Comparison of ENCODE assay signal across 13 cellular contexts in genomic region chr12:41058266-41058665, GRCh38.
DNase-seq lines count a peak whose midpoint lies in the region; ATAC-seq and TF ChIP-seq lines count a peak whose summit lies in the region.
"Had no signal": no experiment of that assay in that cellular context is flagged by ENCODE, and none has a peak within 500 bp of the region (broad histone marks: within the 10 kb centered on the region; RNA-seq: fewer than 3 reads in every experiment).

No MANE protein-coding gene starts in this region.

- no peak overlapping the region for H3K56ac ChIP-seq in IMR-90 (ENCODE audit: extremely low read depth, insufficient read depth, low read length)

- H2AK5ac ChIP-seq in IMR-90 (ENCODE audit: low read depth, low read length) = no peak overlapping the region

- no peak for TF ChIP-seq RAD21 in IMR-90 (IDR thresholded peaks at IDR 0.05; ENCODE audit: low read length)

- no peak overlapping the region for H3K23ac ChIP-seq in IMR-90 (ENCODE audit: low read depth, low read length)

- no peak overlapping the region for H2AK9ac ChIP-seq in IMR-90 (replicated peaks; ENCODE audit: low read depth, low read length, poor library complexity)

- no peaks in the 10 kb centered on the region for H3K36me3 ChIP-seq in IMR-90 (ENCODE audit: control insufficient read depth, insufficient read depth, low read length)
- H3K36me3 ChIP-seq: BLaER1 treated with 17β-estradiol and CSF1 and Interleukin-3, amounts not matched to agents 10 nM and 100 nM had no signal

- peaks cover 4% of the 10 kb centered on the region for H3K4me1 ChIP-seq in IMR-90 (ENCODE audit: control insufficient read depth, insufficient read depth, low read length)
- H3K4me1 ChIP-seq: BLaER1 treated with 17β-estradiol and CSF1 and Interleukin-3, amounts not matched to agents 10 nM and 100 nM had no signal

- ATAC-seq in IMR-90 (ENCODE audit: low read depth) = peak; percentile 51; the same call in 1 of the 2 replicates

- H3K9me3 ChIP-seq in IMR-90 (ENCODE audit: control insufficient read depth, insufficient read depth, low read length) = no peaks in the 10 kb centered on the region
- H3K9me3 ChIP-seq: BLaER1 treated with 17β-estradiol and CSF1 and Interleukin-3, amounts not matched to agents 10 nM and 100 nM had no signal

- TF ChIP-seq POLR2A in IMR-90 (IDR thresholded peaks at IDR 0.05; ENCODE audit: low read depth, low read length) = no peak

- intact Hi-C loops in IMR-90 (cut with micrococcal nuclease) = loop anchor here (10.0 kb wide), 1 partner anchor 103 kb away; no protein-coding TSS in a partner anchor

- no peaks in the 10 kb centered on the region for H3K79me1 ChIP-seq in IMR-90 (ENCODE audit: low read depth in 1 of 2, low read length in 2 of 2)

- H3K18ac ChIP-seq in IMR-90 (ENCODE audit: low read depth, low read length) = peak overlapping the region; percentile 44; the same call in 1 of the 2 replicates

- TF ChIP-seq CTCF in IMR-90 (conservative IDR thresholded peaks at IDR 0.05; ENCODE audit: low read depth, low read length) (no peak), astrocyte of the spinal cord (IDR thresholded peaks at IDR 0.05; ENCODE audit: low read depth, low read length) (no peak)

- no peaks in the 10 kb centered on the region for H3K27me3 ChIP-seq in IMR-90 (ENCODE audit: control insufficient read depth, insufficient read depth, low read length)
- H3K27me3 ChIP-seq: BLaER1 treated with 17β-estradiol and CSF1 and Interleukin-3, amounts not matched to agents 10 nM and 100 nM had no signal

- in situ Hi-C loops in IMR-90 (cut with MboI; ENCODE audit: low sequenced_read_pairs) = no loop called here
- in situ Hi-C loops in astrocyte of the spinal cord (cut with HindIII; ENCODE audit: low sequenced_read_pairs) = no loop called here

- no peak overlapping the region for H3K27ac ChIP-seq in IMR-90 (ENCODE audit: insufficient read depth, low read length)
- H3K27ac ChIP-seq: BLaER1 treated with 17β-estradiol and CSF1 and Interleukin-3, amounts not matched to agents 10 nM and 100 nM had no signal

- POLR2A ChIA-PET in IMR-90 (lab: Charles Lee; ENCODE audit: unreplicated experiment) = no interaction called here
- POLR2A ChIA-PET in HEK293T (lab: Yijun Ruan, JAX) = no interaction called here

- H3K9me1 ChIP-seq in IMR-90 (ENCODE audit: insufficient read depth, low read length) = no peaks in the 10 kb centered on the region; the same call in 1 of the 2 replicates

- H4K20me1 ChIP-seq in IMR-90 (ENCODE audit: insufficient read depth, low read length) = no peaks in the 10 kb centered on the region
- H4K20me1 ChIP-seq: BLaER1 treated with 17β-estradiol and CSF1 and Interleukin-3, amounts not matched to agents 10 nM and 100 nM had no signal

- no TSS peak for BruUV-seq in IMR-90 (replicated peaks; lab: Mats Ljungman, UMichigan)

- CTCF ChIA-PET in IMR-90 (lab: Yijun Ruan, JAX) = no interaction called here
- CTCF ChIA-PET in HEK293T (lab: Yijun Ruan, JAX) = no interaction called here

- H3K14ac ChIP-seq in IMR-90 (replicated peaks; ENCODE audit: low read depth, low read length) = no peak overlapping the region

- H2BK5ac ChIP-seq in IMR-90 (ENCODE audit: low read depth, low read length, poor library complexity, severe bottlenecking) = no peak overlapping the region

- no peak overlapping the region for H2BK20ac ChIP-seq in IMR-90 (ENCODE audit: low read depth, low read length)

- H2BK120ac ChIP-seq in IMR-90 (ENCODE audit: low read depth, low read length) = no peak overlapping the region

- H2BK15ac ChIP-seq in IMR-90 (ENCODE audit: low read depth, low read length) = no peak overlapping the region

- H3K9ac ChIP-seq in IMR-90 (ENCODE audit: low read depth, low read length) = no peak overlapping the region
- H3K9ac ChIP-seq: BLaER1 treated with 17β-estradiol and CSF1 and Interleukin-3, amounts not matched to agents 10 nM and 100 nM had no signal

- H2AFZ ChIP-seq in IMR-90 (replicated peaks; ENCODE audit: low read length, poor library complexity) = no peak overlapping the region

- H4K8ac ChIP-seq in IMR-90 (ENCODE audit: low read depth in 2 of 2, low read length in 2 of 2) = no peak overlapping the region

- no peak overlapping the region for H4K5ac ChIP-seq in IMR-90 (ENCODE audit: low read depth, low read length)

- H3K4me2 ChIP-seq in IMR-90 (ENCODE audit: low read depth, low read length) = no peak overlapping the region
- H3K4me2 ChIP-seq: BLaER1 treated with 17β-estradiol and CSF1 and Interleukin-3, amounts not matched to agents 10 nM and 100 nM had no signal

- H3K4ac ChIP-seq in IMR-90 (ENCODE audit: low read depth, low read length) = no peak overlapping the region

- no peak overlapping the region for H4K91ac ChIP-seq in IMR-90 (ENCODE audit: insufficient read depth, low read depth, low read length)

- dilution Hi-C loops in IMR-90 (cut with HindIII; ENCODE audit: low sequenced_read_pairs, unreplicated experiment) = no loop called here

- H3K4me3 ChIP-seq in IMR-90 (ENCODE audit: insufficient read depth, low read depth, low read length) (no peak overlapping the region), astrocyte of the spinal cord (ENCODE audit: low read depth, low read length) (no peak overlapping the region)
- H3K4me3 ChIP-seq: BLaER1 treated with 17β-estradiol and CSF1 and Interleukin-3, amounts not matched to agents 10 nM and 100 nM had no signal

- DNase-seq in IMR-90 (peak; percentile 31), astrocyte of the spinal cord (ENCODE audit: low read depth, low spot score) (peak; percentile 9), fibroblast of peridontal ligament (ENCODE audit: extremely low read depth) (peak; percentile 89), NCI-H1092 (lab: John Stamatoyannopoulos, UW) (no peak), NCI-H82 (lab: John Stamatoyannopoulos, UW) (no peak), HEK293T (ENCODE audit: extremely low spot score) (no peak), NCI-H2107 treated with DMSO at 0.1 percent for 48 hours (lab: John Stamatoyannopoulos, UW; ENCODE audit: unreplicated experiment) (no peak)
- DNase-seq: CD4-positive, CD25-positive, alpha-beta regulatory T cell; CD8-positive, alpha-beta memory T cell; COR-L47; GDM1; H9 had no signal

TF ChIP-seq in IMR-90, 13 proteins besides CTCF, POLR2A, EP300 and RAD21 (continues in another document):
- TF ChIP-seq, protein P1, sequence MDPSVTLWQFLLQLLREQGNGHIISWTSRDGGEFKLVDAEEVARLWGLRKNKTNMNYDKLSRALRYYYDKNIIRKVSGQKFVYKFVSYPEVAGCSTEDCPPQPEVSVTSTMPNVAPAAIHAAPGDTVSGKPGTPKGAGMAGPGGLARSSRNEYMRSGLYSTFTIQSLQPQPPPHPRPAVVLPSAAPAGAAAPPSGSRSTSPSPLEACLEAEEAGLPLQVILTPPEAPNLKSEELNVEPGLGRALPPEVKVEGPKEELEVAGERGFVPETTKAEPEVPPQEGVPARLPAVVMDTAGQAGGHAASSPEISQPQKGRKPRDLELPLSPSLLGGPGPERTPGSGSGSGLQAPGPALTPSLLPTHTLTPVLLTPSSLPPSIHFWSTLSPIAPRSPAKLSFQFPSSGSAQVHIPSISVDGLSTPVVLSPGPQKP (IDR thresholded peaks at IDR 0.05; ENCODE audit: borderline replicate concordance, low read depth, low read length) = no peak
- TF ChIP-seq MAZ (IDR thresholded peaks at IDR 0.05; ENCODE audit: borderline replicate concordance, low read depth, low read length) (no peak), CEBPB (IDR thresholded peaks at IDR 0.05; ENCODE audit: low read depth, low read length) (no peak), MXI1 (IDR thresholded peaks at IDR 0.05; ENCODE audit: borderline replicate concordance, low read depth, low read length) (no peak), USF2 (IDR thresholded peaks at IDR 0.05; ENCODE audit: low read depth, low read length) (no peak), CHD1 (IDR thresholded peaks at IDR 0.05; ENCODE audit: low read depth, low read length) (no peak), SMC3 (IDR thresholded peaks at IDR 0.05; ENCODE audit: low read depth, low read length) (no peak), BHLHE40 (IDR thresholded peaks at IDR 0.05; ENCODE audit: low read depth, low read length) (no peak)

TF ChIP-seq in HEK293T, 16 proteins besides CTCF, POLR2A, EP300 and RAD21:
- TF ChIP-seq BHLHE40 (IDR thresholded peaks at IDR 0.05; ENCODE audit: borderline replicate concordance) (no peak), LEF1 (IDR thresholded peaks at IDR 0.05; ENCODE audit: borderline replicate concordance) (no peak), NFRKB (IDR thresholded peaks at IDR 0.05) (no peak), FOXM1 (IDR thresholded peaks at IDR 0.05; ENCODE audit: borderline replicate concordance) (no peak)

Comparison
In these comparisons a context has a peak if more than half of its experiments do, and no peak if none do; other contexts are left out.
1. DNase-seq: peak in IMR-90 (single experiment), astrocyte of the spinal cord (single experiment) and fibroblast of peridontal ligament (single experiment); none in NCI-H1092 (single experiment), NCI-H82 (single experiment), HEK293T (single experiment) and NCI-H2107 treated with DMSO at 0.1 percent for 48 hours (single experiment).